In genomic region chr11:44623321-44623715, GRCh38 we compare ENCODE assay signal across 7 cellular contexts. TPM values are rescaled to one million over a fixed set of nuclear protein-coding genes. Genes with fewer than 3 reads are reported as not detected.
DNase-seq lines count a peak whose midpoint lies in the region; ATAC-seq and TF ChIP-seq lines count a peak whose summit lies in the region.

No MANE protein-coding gene starts in this region.

- peak overlapping the region; percentile 77 for H3K27ac Mint-ChIP-seq in activated CD8-positive, alpha-beta T cell treated with anti-CD3 and anti-CD28 coated beads, Interleukin-2, amount 10 ng/mL, durations not matched to agents 7 days and 5 days
- no peak overlapping the region for H3K27ac Mint-ChIP-seq in WTC11

- peaks cover 13% of the 10 kb centered on the region for H3K4me1 Mint-ChIP-seq in activated CD8-positive, alpha-beta T cell treated with anti-CD3 and anti-CD28 coated beads, Interleukin-2, amount 10 ng/mL, durations not matched to agents 7 days and 5 days (ENCODE audit: low read depth)
- peaks cover 23% of the 10 kb centered on the region; the same call in 1 of the 2 replicates for H3K4me1 Mint-ChIP-seq in WTC11

- intact Hi-C loops in left ventricle myocardium superior (cut with micrococcal nuclease), result loop anchor here (5.0 kb wide), 1 partner anchor 289 kb away; no protein-coding TSS in a partner anchor

- H3K9me3 Mint-ChIP-seq in activated CD8-positive, alpha-beta T cell treated with anti-CD3 and anti-CD28 coated beads, Interleukin-2, amount 10 ng/mL, durations not matched to agents 7 days and 5 days (ENCODE audit: insufficient read depth), result no peaks in the 10 kb centered on the region
- peaks cover 9% of the 10 kb centered on the region for H3K9me3 Mint-ChIP-seq in WTC11

- TF ChIP-seq CTCF in WTC11 (IDR thresholded peaks at IDR 0.05), result no peak

- H3K36me3 Mint-ChIP-seq in activated CD8-positive, alpha-beta T cell treated with anti-CD3 and anti-CD28 coated beads, Interleukin-2, amount 10 ng/mL, durations not matched to agents 7 days and 5 days (ENCODE audit: low read depth), result peaks cover 19% of the 10 kb centered on the region
- no peaks in the 10 kb centered on the region for H3K36me3 Mint-ChIP-seq in WTC11

- no peak overlapping the region for H3K4me3 Mint-ChIP-seq in activated CD8-positive, alpha-beta T cell treated with anti-CD3 and anti-CD28 coated beads, Interleukin-2, amount 10 ng/mL, durations not matched to agents 7 days and 5 days
- no peak overlapping the region for H3K4me3 Mint-ChIP-seq in WTC11

- no peaks in the 10 kb centered on the region for H3K27me3 Mint-ChIP-seq in activated CD8-positive, alpha-beta T cell treated with anti-CD3 and anti-CD28 coated beads, Interleukin-2, amount 10 ng/mL, durations not matched to agents 7 days and 5 days (ENCODE audit: low read depth)
- peaks cover 14% of the 10 kb centered on the region for H3K27me3 Mint-ChIP-seq in WTC11 (ENCODE audit: low read depth)

- no peak for ATAC-seq in activated CD8-positive, alpha-beta T cell treated with anti-CD3 and anti-CD28 coated beads, Interleukin-2, amount 10 ng/mL, durations not matched to agents 7 days and 5 days
- peak; percentile 14 for ATAC-seq in left ventricle myocardium superior
- peak; percentile 15 for ATAC-seq in stimulated activated naive CD8-positive, alpha-beta T cell treated with anti-CD3 and anti-CD28 coated beads, Interleukin-15, Interleukin-2, amounts not matched to agents 100 U/mL and 50 U/mL, for 24 hours
- no peak for ATAC-seq in HG03469 (IDR thresholded peaks at IDR 0.05; ENCODE audit: unreplicated experiment)
- ATAC-seq in WTC11, result no peak

- POLR2A ChIA-PET in activated CD8-positive, alpha-beta T cell treated with anti-CD3 and anti-CD28 coated beads, Interleukin-2, amount 10 ng/mL, durations not matched to agents 7 days and 5 days (lab: Charles Lee), result interaction anchor here (1.4 kb wide), 1 partner anchor 9 kb away, joined by 5 read pairs; no protein-coding TSS in a partner anchor
- POLR2A ChIA-PET in WTC11 (lab: Charles Lee), result interaction anchor here (0.7 kb wide), 1 partner anchor 138 kb away, joined by 3 read pairs; no protein-coding TSS in a partner anchor

- peak; percentile 52 for TF ChIP-seq POLR2A in GM19193 (IDR thresholded peaks at IDR 0.05; ENCODE audit: extremely low read depth, insufficient read depth, insufficient read length)

- CTCF ChIA-PET in activated CD8-positive, alpha-beta T cell treated with anti-CD3 and anti-CD28 coated beads, Interleukin-2, amount 10 ng/mL, durations not matched to agents 7 days and 5 days (lab: Charles Lee), result interaction anchor here (2.1 to 7.9 kb wide), 2 partner anchors 66 to 152 kb away, joined by 16 to 63 read pairs; no protein-coding TSS in a partner anchor
- CTCF ChIA-PET in WTC11 (lab: Charles Lee), result interaction anchor here (1.1 to 5.4 kb wide), 6 partner anchors 64 to 313 kb away, joined by 3 to 72 read pairs (median 16); no protein-coding TSS in a partner anchor

- peak; percentile 18 for DNase-seq in activated CD8-positive, alpha-beta T cell treated with anti-CD3 and anti-CD28 coated beads, Interleukin-2, amount 10 ng/mL, durations not matched to agents 7 days and 5 days
- DNase-seq in left ventricle myocardium superior (peak; percentile 59), DMS53 (lab: John Stamatoyannopoulos, UW) (no peak), WTC11 (ENCODE audit: low spot score) (no peak)
- DNase-seq in stimulated activated naive CD8-positive, alpha-beta T cell treated with anti-CD3 and anti-CD28 coated beads, Interleukin-15, Interleukin-2, amounts not matched to agents 100 U/mL and 50 U/mL, for 24 hours, result no peak

TF ChIP-seq in WTC11, 78 proteins besides CTCF, POLR2A, EP300 and RAD21 (continues in another document):
- TF ChIP-seq ZBTB43 (CRISPR knock-in tag; IDR thresholded peaks at IDR 0.05) (no peak), GRHL2 (CRISPR knock-in tag; IDR thresholded peaks at IDR 0.05; ENCODE audit: insufficient replicate concordance, severe bottlenecking) (no peak), OVOL2 (CRISPR knock-in tag; IDR thresholded peaks at IDR 0.05; ENCODE audit: borderline replicate concordance) (no peak), ZNF425 (CRISPR knock-in tag; conservative IDR thresholded peaks at IDR 0.05) (no peak), MAX (CRISPR knock-in tag; IDR thresholded peaks at IDR 0.05) (no peak), NFYB (CRISPR knock-in tag; conservative IDR thresholded peaks at IDR 0.05; ENCODE audit: low read depth) (no peak), TCF7 (CRISPR knock-in tag; IDR thresholded peaks at IDR 0.05; ENCODE audit: low read depth) (no peak), ETV6 (CRISPR knock-in tag; IDR thresholded peaks at IDR 0.05) (no peak), RELA (CRISPR knock-in tag; IDR thresholded peaks at IDR 0.05; ENCODE audit: borderline replicate concordance) (no peak), PRDM15 (CRISPR knock-in tag; IDR thresholded peaks at IDR 0.05) (no peak), ATF3 (CRISPR knock-in tag; conservative IDR thresholded peaks at IDR 0.05) (no peak), ZNF232 (CRISPR knock-in tag; IDR thresholded peaks at IDR 0.05) (no peak), ELF4 (CRISPR knock-in tag; IDR thresholded peaks at IDR 0.05; ENCODE audit: low read depth) (no peak), TEAD1 (CRISPR knock-in tag; IDR thresholded peaks at IDR 0.05) (no peak), SOX15 (CRISPR knock-in tag; IDR thresholded peaks at IDR 0.05) (no peak), GABPB1 (CRISPR knock-in tag; IDR thresholded peaks at IDR 0.05) (no peak)

RNA-seq across cellular contexts. Expression of gene CD82, which starts 57.9 kb away (rescaled TPM):
- 10 to 100 TPM; 68.2 to 72.9 TPM for total RNA-seq in activated CD8-positive, alpha-beta T cell treated with anti-CD3 and anti-CD28 coated beads, Interleukin-2, amount 10 ng/mL, durations not matched to agents 7 days and 5 days
- total RNA-seq in left ventricle myocardium superior (58.0 TPM), WTC11 (2021) (15.5 to 19.8 TPM (median 19.3 TPM) in 3 replicates)

Comparison
In these comparisons a context has a peak if more than half of its experiments do, and no peak if none do; other contexts are left out.
1. ATAC-seq: peak in left ventricle myocardium superior (single experiment) and stimulated activated naive CD8-positive, alpha-beta T cell treated with anti-CD3 and anti-CD28 coated beads, Interleukin-15, Interleukin-2, amounts not matched to agents 100 U/mL and 50 U/mL, for 24 hours (single experiment); none in activated CD8-positive, alpha-beta T cell treated with anti-CD3 and anti-CD28 coated beads, Interleukin-2, amount 10 ng/mL, durations not matched to agents 7 days and 5 days (single experiment), HG03469 (single experiment) and WTC11 (single experiment).
2. DNase-seq: peak in activated CD8-positive, alpha-beta T cell treated with anti-CD3 and anti-CD28 coated beads, Interleukin-2, amount 10 ng/mL, durations not matched to agents 7 days and 5 days (single experiment) and left ventricle myocardium superior (single experiment); none in stimulated activated naive CD8-positive, alpha-beta T cell treated with anti-CD3 and anti-CD28 coated beads, Interleukin-15, Interleukin-2, amounts not matched to agents 100 U/mL and 50 U/mL, for 24 hours (single experiment), DMS53 (single experiment) and WTC11 (single experiment).